Comparison of ENCODE assay signal across 15 cellular contexts in the genomic region with DNA sequence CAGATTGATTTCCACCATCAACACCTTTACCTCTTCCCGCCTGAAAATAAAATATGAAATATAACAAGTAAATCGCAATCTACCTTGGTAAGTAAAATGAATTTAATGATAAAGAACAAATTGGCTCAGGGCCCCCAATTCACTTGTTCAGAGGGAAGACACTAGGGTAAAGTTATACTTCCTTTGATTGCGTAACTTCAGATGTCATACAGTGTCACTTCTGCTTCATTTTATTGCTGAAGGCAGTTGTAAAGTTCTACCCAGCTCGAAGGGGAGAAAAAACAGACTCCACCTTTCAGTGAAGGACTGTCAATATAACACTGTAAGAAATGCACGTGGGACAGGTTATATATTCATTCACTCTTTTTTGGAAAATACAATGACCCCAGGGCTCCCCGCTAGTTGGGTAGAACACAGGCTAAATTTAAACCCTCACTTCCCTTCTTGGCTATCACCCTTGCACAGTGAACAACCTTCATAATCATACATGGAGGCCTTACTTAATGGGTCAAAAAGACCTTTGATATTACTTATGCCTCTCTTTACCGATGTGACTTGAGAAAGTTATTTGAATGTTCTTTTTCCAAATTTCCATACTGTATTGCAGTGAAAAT.
"Had no signal": no experiment of that assay in that cellular context is flagged by ENCODE, and none has a peak within 500 bp of the region (broad histone marks: within the 10 kb centered on the region; RNA-seq: fewer than 3 reads in every experiment).

No MANE protein-coding gene starts in this region.

- H2AFZ ChIP-seq: parathyroid adenoma had no signal

- H3K4me3 ChIP-seq: cardiac muscle cell, colonic mucosa, esophagus squamous epithelium, lung had no signal

- H3K27me3 ChIP-seq: cardiac muscle cell, colonic mucosa, esophagus squamous epithelium had no signal

- H3K9ac ChIP-seq: parathyroid adenoma had no signal

- H3K9me3 ChIP-seq: colonic mucosa, esophagus squamous epithelium had no signal

- ATAC-seq: activated naive CD8-positive, alpha-beta T cell treated with anti-CD3 and anti-CD28 coated beads, Interleukin-2, amount 50 U/mL, for 24 hours; left cardiac atrium; naive thymus-derived CD4-positive, alpha-beta T cell had no signal

- DNase-seq: activated CD4-positive, alpha-beta memory T cell treated with anti-CD3 and anti-CD28 coated beads, Interleukin-2, amount 10 ng/mL, durations not matched to agents 7 days and 5 days; activated CD8-positive, alpha-beta memory T cell treated with anti-CD3 and anti-CD28 coated beads, Interleukin-2, amount 50 U/mL, for 4 hours; activated naive CD4-positive, alpha-beta T cell; activated naive CD8-positive, alpha-beta T cell treated with anti-CD3 and anti-CD28 coated beads, Interleukin-2, amount 50 U/mL, for 24 hours; colonic mucosa; esophagus squamous epithelium; foreskin fibroblast; glutamatergic neuron; immature natural killer cell; left cardiac atrium; naive thymus-derived CD4-positive, alpha-beta T cell; retina had no signal

- H3K36me3 ChIP-seq: cardiac muscle cell, colonic mucosa, esophagus squamous epithelium had no signal

- H3K27ac ChIP-seq: cardiac muscle cell, colonic mucosa, esophagus squamous epithelium, parathyroid adenoma had no signal

- H3K4me1 ChIP-seq: colonic mucosa, esophagus squamous epithelium, parathyroid adenoma had no signal

- H3K79me2 ChIP-seq: parathyroid adenoma had no signal
